Comparison of ENCODE assay signal across 8 cellular contexts in the genomic region with DNA sequence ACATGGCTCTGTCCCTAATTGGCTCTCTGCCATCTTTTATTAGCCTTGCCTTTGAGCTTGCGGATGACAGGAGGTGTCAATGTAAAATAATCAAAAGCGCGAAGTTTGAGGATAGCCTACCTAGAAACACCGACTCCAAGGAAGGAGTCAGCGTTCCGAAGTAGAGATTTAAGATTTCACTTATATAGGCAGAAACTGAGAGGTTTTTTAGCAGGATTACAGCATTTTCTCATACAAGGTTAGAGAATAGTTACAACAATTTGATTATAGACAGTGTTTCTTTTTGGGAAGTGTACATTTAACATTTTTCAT. TPM values are rescaled to one million over a fixed set of nuclear protein-coding genes. Genes with fewer than 3 reads are reported as not detected.
DNase-seq lines count a peak whose midpoint lies in the region; ATAC-seq and TF ChIP-seq lines count a peak whose summit lies in the region.

No MANE protein-coding gene starts in this region.

- H3K4me2 ChIP-seq in PC-9: peak overlapping the region; percentile 96

- peaks cover 22% of the 10 kb centered on the region for H3K36me3 ChIP-seq in PC-9 (ENCODE audit: low read depth)
- H3K36me3 ChIP-seq in spleen: peaks cover 0 to 12% (median 8%) of the 10 kb centered on the region in 6 donors

- 1 to 4% (median 2%) methylated on average over 6 of the region's 6 CpGs for WGBS in spleen, 5 donors

- no peaks in the 10 kb centered on the region for H3K27me3 Mint-ChIP-seq in CD4-positive, alpha-beta T cell

- TF ChIP-seq CTCF in CD4-positive, alpha-beta T cell (IDR thresholded peaks at IDR 0.05): no peak
- TF ChIP-seq CTCF in PC-9 (conservative IDR thresholded peaks at IDR 0.05) (no peak), fibroblast of villous mesenchyme (IDR thresholded peaks at IDR 0.05; ENCODE audit: insufficient read depth, low read depth, low read length) (no peak), spleen (IDR thresholded peaks at IDR 0.05 in 8 of 11, conservative IDR thresholded peaks at IDR 0.05 in 3 of 11) (no peak), omental fat pad (IDR thresholded peaks at IDR 0.05) (no peak)

- TF ChIP-seq POLR2A in spleen (IDR thresholded peaks at IDR 0.05): no peak

- H3K4me1 ChIP-seq in PC-9 (replicated peaks; ENCODE audit: insufficient read depth) (peaks cover 17% of the 10 kb centered on the region), spleen (peaks cover 11 to 46% (median 32%) of the 10 kb centered on the region in 6 donors)

- H3K27me3 ChIP-seq in CD4-positive, alpha-beta T cell (ENCODE audit: control insufficient read depth, insufficient read depth, low read length): no peaks in the 10 kb centered on the region
- H3K27me3 ChIP-seq in PC-9 (ENCODE audit: insufficient read depth, low read depth): no peaks in the 10 kb centered on the region
- no peaks in the 10 kb centered on the region for H3K27me3 ChIP-seq in spleen (replicated peaks in 1 of 7)

- H3K4me1 Mint-ChIP-seq in CD4-positive, alpha-beta T cell (ENCODE audit: low read depth): peaks cover 47% of the 10 kb centered on the region

- H3F3A ChIP-seq in PC-9 (ENCODE audit: insufficient read depth, low read depth): no peaks in the 10 kb centered on the region

- H4K20me1 ChIP-seq in PC-9 (ENCODE audit: insufficient read depth): 0 out of 2 replicates have a peak, but pooled peaks cover 5% of the 10 kb centered on the region

- H3K4me3 Mint-ChIP-seq in CD4-positive, alpha-beta T cell: peak overlapping the region; percentile 96

- no peak overlapping the region for H3K27ac ChIP-seq in CD4-positive, alpha-beta T cell (ENCODE audit: low read depth, low read length)
- H3K27ac ChIP-seq in PC-9 (no peak overlapping the region), spleen (peak overlapping the region in 7 of 8 donors; percentile 78 to 93 (median 83))

- H3K4me3 ChIP-seq in PC-9 (peak overlapping the region; percentile 89), fibroblast of villous mesenchyme (ENCODE audit: low read depth, low read length) (peak overlapping the region; percentile 97), spleen (peak overlapping the region; percentile 73 to 97 (median 94))

- H3K27ac Mint-ChIP-seq in CD4-positive, alpha-beta T cell: peak overlapping the region; percentile 95

- intact Hi-C loops in CD4-positive, alpha-beta T cell (cut with DNase I, micrococcal nuclease): loop anchor here (1.0 to 10.0 kb wide), 8 partner anchors 102 to 920 kb away; a partner anchor contains a TSS
- intact Hi-C loops in PC-9 (cut with micrococcal nuclease; ENCODE audit: unreplicated experiment): loop anchor here (5.0 to 10.0 kb wide), 3 partner anchors 167 to 352 kb away; a partner anchor contains a TSS
- intact Hi-C loops in spleen (cut with DNase I; ENCODE audit: low total_unique reads): no loop called here

- CTCF ChIA-PET in CD4-positive, alpha-beta T cell (lab: Charles Lee): no interaction called here
- CTCF ChIA-PET in PC-9 (lab: Charles Lee): interaction anchor here (1.0 kb wide), 1 partner anchor 19 kb away, joined by 3 read pairs; no protein-coding TSS in a partner anchor

- no peak for ATAC-seq in CD4-positive, alpha-beta T cell (ENCODE audit: poor library complexity)
- ATAC-seq in GM21619 (IDR thresholded peaks at IDR 0.05; ENCODE audit: unreplicated experiment): peak; percentile 9
- no peak for ATAC-seq in omental fat pad (ENCODE audit: low FRiP score)

- no TSS peak for BruUV-seq in PC-9 (replicated peaks; lab: Mats Ljungman, UMichigan)

- H3K9me3 Mint-ChIP-seq in CD4-positive, alpha-beta T cell: no peaks in the 10 kb centered on the region

- H2AFZ ChIP-seq in PC-9: peak overlapping the region; percentile 84

- POLR2A ChIA-PET in CD4-positive, alpha-beta T cell (lab: Charles Lee): interaction anchor here (0.6 to 1.1 kb wide), 8 partner anchors 9 to 451 kb away, joined by 3 to 7 read pairs (median 4); a partner anchor contains a TSS
- POLR2A ChIA-PET in PC-9 (lab: Charles Lee; ENCODE audit: unreplicated experiment): interaction anchor here (0.6 kb wide), 1 partner anchor 101 kb away, joined by 6 read pairs; a partner anchor contains a TSS

- H3K36me3 Mint-ChIP-seq in CD4-positive, alpha-beta T cell (ENCODE audit: low read depth): peaks cover 29% of the 10 kb centered on the region

- H3K79me2 ChIP-seq in PC-9 (ENCODE audit: low read depth): peaks cover 40% of the 10 kb centered on the region

- DNase-seq in CD4-positive, alpha-beta T cell: no peak
- DNase-seq in PC-9: no peak
- DNase-seq in fibroblast of villous mesenchyme (ENCODE audit: low read depth): no peak
- DNase-seq in spleen: no peak
- no peak for DNase-seq in HuH-7 (ENCODE audit: low spot score)
- no peak for DNase-seq in NCI-H345 (lab: John Stamatoyannopoulos, UW)
- no peak for DNase-seq in omental fat pad (ENCODE audit: low spot score)

- H3K9me2 ChIP-seq in PC-9 (ENCODE audit: insufficient read depth): no peaks in the 10 kb centered on the region

- no peaks in the 10 kb centered on the region for H3K9me3 ChIP-seq in CD4-positive, alpha-beta T cell (ENCODE audit: control insufficient read depth, low read length)
- H3K9me3 ChIP-seq in PC-9 (ENCODE audit: insufficient read depth, low read depth) (no peaks in the 10 kb centered on the region; the same call in 1 of the 2 replicates), spleen (peaks cover 0 to 15% (median 4%) of the 10 kb centered on the region in 8 donors)

RNA-seq across cellular contexts. Expression of a gene that starts 0.5 kb away (rescaled TPM):
- total RNA-seq in CD4-positive, alpha-beta T cell: 1 to 10 TPM; 9.0 to 9.9 TPM
- total RNA-seq in PC-9 (2021) (15.5 and 15.7 TPM in 2 replicates), fibroblast of villous mesenchyme (10.0 and 11.7 TPM in 2 replicates), spleen (10 to 100 TPM; 12.9 to 18.5 (median 15.5) TPM), omental fat pad (10 to 100 TPM in 2 of 4 donors, 1 to 10 TPM in 2; 6.3 to 14.0 (median 8.6) TPM)
- polyA plus RNA-seq in spleen: 1 to 10 TPM; 3.8 to 5.4 (median 5.3) TPM

Comparison
In these comparisons a context has a peak if more than half of its experiments do, and no peak if none do; other contexts are left out.
1. H3K27ac ChIP-seq: peak in spleen (7 of 8); none in CD4-positive, alpha-beta T cell (single experiment) and PC-9 (single experiment).
2. Peak in every context shown above with its lines, with median percentiles within 50 percentile points of each other: H3K4me3 ChIP-seq.